Comparison of ENCODE assay signal across 30 cellular contexts in genomic region chr7:94939393-94939792, GRCh38. TPM values are rescaled to one million over a fixed set of nuclear protein-coding genes. Genes with fewer than 3 reads are reported as not detected.
"Had no signal": no experiment of that assay in that cellular context is flagged by ENCODE, and none has a peak within 500 bp of the region (broad histone marks: within the 10 kb centered on the region; RNA-seq: fewer than 3 reads in every experiment).

No MANE protein-coding gene starts in this region.

- FAIRE-seq: bronchial epithelial cell, TTC549 had no signal

- H3K4me1 ChIP-seq: ascending aorta had no signal

- ATAC-seq: activated CD8-positive, alpha-beta T cell treated with anti-CD3 and anti-CD28 coated beads for 36 hours; activated naive CD8-positive, alpha-beta T cell treated with anti-CD3 and anti-CD28 coated beads, Interleukin-2, amount 50 U/mL, for 24 hours had no signal

- H3K27ac ChIP-seq: ascending aorta, cardiac muscle cell, VCaP had no signal

- H3K9me3 ChIP-seq: ascending aorta had no signal

- H3K27me3 ChIP-seq: ascending aorta, cardiac muscle cell had no signal

- H3K4me3 ChIP-seq: ascending aorta, cardiac muscle cell had no signal

- DNase-seq: activated B cell treated with CpG ODN at 0.5 μM for 24 hours; activated CD4-positive, alpha-beta memory T cell treated with anti-CD3 and anti-CD28 coated beads for 36 hours; activated CD4-positive, alpha-beta T cell treated with anti-CD3 and anti-CD28 coated beads for 4 hours; activated CD4-positive, alpha-beta T cell treated with anti-CD3 and anti-CD28 coated beads, Interleukin-2, amount 10 ng/mL, durations not matched to agents 24 days and 14 days; activated CD4-positive, alpha-beta T cell treated with anti-CD3 and anti-CD28 coated beads, Interleukin-2, amount 50 U/mL, for 1 hour; activated CD4-positive, alpha-beta T cell treated with anti-CD3 and anti-CD28 coated beads, Interleukin-2, amount 50 U/mL, for 4 hours; activated CD4-positive, CD25-positive, alpha-beta regulatory T cell treated with anti-CD3 and anti-CD28 coated beads, Interleukin-2, amount 50 U/mL, for 72 hours; activated CD8-positive, alpha-beta memory T cell treated with anti-CD3 and anti-CD28 coated beads, Interleukin-2, amount 50 U/mL, for 4 hours; activated CD8-positive, alpha-beta T cell treated with anti-CD3 and anti-CD28 coated beads for 36 hours; activated effector memory CD4-positive, alpha-beta T cell treated with Interleukin-2 at 50 U/mL for 16 hours; activated gamma-delta T cell; activated naive CD4-positive, alpha-beta T cell treated with anti-CD3 and anti-CD28 coated beads, Interleukin-2, amount 10 ng/mL, durations not matched to agents 7 days and 5 days; activated naive CD4-positive, alpha-beta T cell treated with Interleukin-2 at 50 U/mL for 16 hours; activated naive CD8-positive, alpha-beta T cell treated with anti-CD3 and anti-CD28 coated beads, Interleukin-2, amount 10 ng/mL, durations not matched to agents 7 days and 5 days; activated naive CD8-positive, alpha-beta T cell treated with anti-CD3 and anti-CD28 coated beads, Interleukin-2, amount 50 U/mL, for 24 hours; activated T-cell treated with anti-CD3 and anti-CD28 coated beads, Interleukin-2, amount 50 U/mL, for 24 hours; activated T-cell treated with anti-CD3 and anti-CD28 coated beads, Interleukin-2, amount 50 U/mL, for 48 hours; amygdala; anterior cingulate cortex; caudate nucleus; cerebellar nuclear complex; T-helper 1 cell; T-helper 2 cell; T-helper 9 cell had no signal

- H3K36me3 ChIP-seq: ascending aorta, cardiac muscle cell had no signal

RNA-seq across cellular contexts. Expression of gene PPP1R9A, which starts 32.0 kb away (rescaled TPM):
- total RNA-seq: activated CD4-positive, alpha-beta memory T cell treated with anti-CD3 and anti-CD28 coated beads for 36 hours; activated CD4-positive, alpha-beta T cell treated with anti-CD3 and anti-CD28 coated beads, Interleukin-2, amount 10 ng/mL, durations not matched to agents 24 days and 14 days; activated T-helper 2 cell treated with anti-CD3 and anti-CD28 coated beads, Interferon-gamma antibody, Interleukin-2, Interleukin-4, amounts not matched to agents 10 μg/mL and 5 μg/mL and 100 μg/mL, durations not matched to agents 14 hours and 24 hours and 36 hours had no signal
